22 cellular contexts compared by ENCODE assay signal in genomic region chr14:26593377-26593776, GRCh38. TPM values are rescaled to one million over a fixed set of nuclear protein-coding genes. Genes with fewer than 3 reads are reported as not detected.
DNase-seq lines count a peak whose midpoint lies in the region; ATAC-seq and TF ChIP-seq lines count a peak whose summit lies in the region.
"Had no signal": no experiment of that assay in that cellular context is flagged by ENCODE, and none has a peak within 500 bp of the region (broad histone marks: within the 10 kb centered on the region; RNA-seq: fewer than 3 reads in every experiment).

No MANE protein-coding gene starts in this region.

- TF ChIP-seq CTCF in glutamatergic neuron (IDR thresholded peaks at IDR 0.05; ENCODE audit: partially characterized antibody, unreplicated experiment) (no peak), neural cell (IDR thresholded peaks at IDR 0.05; ENCODE audit: poor library complexity, severe bottlenecking) (no peak), spleen (IDR thresholded peaks at IDR 0.05 in 8 of 11, conservative IDR thresholded peaks at IDR 0.05 in 3 of 11) (no peak)

- peak overlapping the region; percentile 60 for H3K27ac Mint-ChIP-seq in glutamatergic neuron (ENCODE audit: unreplicated experiment)

- intact Hi-C loops in spleen (cut with DNase I; ENCODE audit: low total_unique reads) = no loop called here

- H3K9me2 ChIP-seq in neural cell (ENCODE audit: insufficient read depth, low read length) = no peaks in the 10 kb centered on the region

- peaks cover 19% of the 10 kb centered on the region for H3K9me3 Mint-ChIP-seq in glutamatergic neuron (ENCODE audit: unreplicated experiment)

- WGBS in spleen, 5 donors = 89 to 92% (median 90%) methylated on average over 4 of the region's 4 CpGs

- H3K27me3 Mint-ChIP-seq in glutamatergic neuron (ENCODE audit: unreplicated experiment) = peaks cover 13% of the 10 kb centered on the region

- H3K9ac ChIP-seq in neural cell (ENCODE audit: low read length) = peak overlapping the region; percentile 96

- no peaks in the 10 kb centered on the region for H3F3A ChIP-seq in neural cell (ENCODE audit: insufficient read depth, low read length, poor library complexity, severe bottlenecking)

- peak overlapping the region; percentile 97 for H3K4me3 Mint-ChIP-seq in glutamatergic neuron (ENCODE audit: unreplicated experiment)

- ATAC-seq in SK-N-SH treated with all-trans-retinoic acid at 6 μM for 48 hours = no peak
- ATAC-seq: K562 had no signal

- no peaks in the 10 kb centered on the region for H3K36me3 Mint-ChIP-seq in glutamatergic neuron (ENCODE audit: unreplicated experiment)

- no peak for TF ChIP-seq RAD21 in neural cell (conservative IDR thresholded peaks at IDR 0.05)

- H3K4me2 ChIP-seq in neural cell (ENCODE audit: low read length) = peak overlapping the region; percentile 88

- H3K27me3 ChIP-seq in neural cell (ENCODE audit: insufficient read depth, low read depth, low read length) (no peaks in the 10 kb centered on the region), spleen (replicated peaks in 1 of 7) (peaks cover 0 to 28% (median 0%) of the 10 kb centered on the region in 7 donors)

- H3K27ac ChIP-seq in neural cell (ENCODE audit: low read length) = peak overlapping the region; percentile 99
- no peak overlapping the region for H3K27ac ChIP-seq in spleen
- H3K27ac ChIP-seq: 22Rv1 had no signal

- H3K36me3 ChIP-seq in neural cell (ENCODE audit: insufficient read depth, low read length) = no peaks in the 10 kb centered on the region
- no peaks in the 10 kb centered on the region for H3K36me3 ChIP-seq in spleen

- no peak overlapping the region for H2AFZ ChIP-seq in neural cell (ENCODE audit: low read depth, low read length)

- H3K4me1 ChIP-seq in spleen = peaks cover 0 to 11% (median 0%) of the 10 kb centered on the region in 6 donors

- H3K79me2 ChIP-seq in neural cell (replicated peaks; ENCODE audit: insufficient read depth, low read length) = peaks cover 85% of the 10 kb centered on the region

- peaks cover 20% of the 10 kb centered on the region for H3K4me1 Mint-ChIP-seq in glutamatergic neuron (ENCODE audit: low read depth, unreplicated experiment)

- no peak for TF ChIP-seq POLR2A in spleen (IDR thresholded peaks at IDR 0.05)

- DNase-seq in DMS79 (lab: John Stamatoyannopoulos, UW) = peak; percentile 47
- no peak for DNase-seq in DMS79 treated with DMSO at 0.1 percent for 48 hours (lab: John Stamatoyannopoulos, UW)
- no peak for DNase-seq in glutamatergic neuron
- DNase-seq in superior temporal gyrus (ENCODE audit: extremely low spot score) = peak; percentile 45
- DNase-seq in spleen = no peak
- no peak for DNase-seq in NCI-H128 (lab: John Stamatoyannopoulos, UW; ENCODE audit: unreplicated experiment)
- DNase-seq: DMS153, Kasumi-1, MV-4-11, NCI-H1105 treated with DMSO at 0.1 percent for 48 hours, NCI-H2029 treated with DMSO at 0.1 percent for 48 hours, NCI-H2227 treated with DMSO at 0.1 percent for 48 hours, NCI-H526 treated with DMSO at 0.1 percent for 48 hours, Right ventricle myocardium superior, RPMI8226 had no signal

- H4K20me1 ChIP-seq in neural cell (ENCODE audit: insufficient read depth) = no peaks in the 10 kb centered on the region

- H3K4me3 ChIP-seq in neural cell (ENCODE audit: low read length) (peak overlapping the region; percentile 84), spleen (no peak overlapping the region)
- H3K4me3 ChIP-seq: K562 had no signal

- H3K9me3 ChIP-seq in neural cell (ENCODE audit: low read length) (no peaks in the 10 kb centered on the region), spleen (peaks cover 0 to 5% (median 0%) of the 10 kb centered on the region in 8 donors)

- no peak for TF ChIP-seq EP300 in neural cell (conservative IDR thresholded peaks at IDR 0.05; ENCODE audit: poor library complexity, severe bottlenecking)

TF ChIP-seq in neural cell, 6 proteins besides CTCF, POLR2A, EP300 and RAD21:
- TF ChIP-seq EZH2 (IDR thresholded peaks at IDR 0.05; ENCODE audit: borderline replicate concordance, insufficient read depth, low read length, poor library complexity, severe bottlenecking) = no peak
- TF ChIP-seq SMC3 (conservative IDR thresholded peaks at IDR 0.05; ENCODE audit: poor library complexity) = no peak
- no peak for TF ChIP-seq TAF1 (IDR thresholded peaks at IDR 0.05; ENCODE audit: low read depth)
- no peak for TF ChIP-seq POLR2AphosphoS5 (IDR thresholded peaks at IDR 0.05)
- TF ChIP-seq MXI1 (conservative IDR thresholded peaks at IDR 0.05; ENCODE audit: poor library complexity, severe bottlenecking) = no peak
- TF ChIP-seq REST (IDR thresholded peaks at IDR 0.05; ENCODE audit: borderline replicate concordance) = no peak

TF ChIP-seq in SK-N-SH treated with all-trans-retinoic acid at 6 μM for 48 hours, 23 proteins besides CTCF, POLR2A, EP300 and RAD21 (continues in another document):
- TF ChIP-seq CSRNP3 (CRISPR knock-in tag; IDR thresholded peaks at IDR 0.05) (no peak), TCF4 (CRISPR knock-in tag; IDR thresholded peaks at IDR 0.05; ENCODE audit: borderline replicate concordance) (no peak), POU6F1 (CRISPR knock-in tag; IDR thresholded peaks at IDR 0.05; ENCODE audit: borderline replicate concordance, low read depth) (no peak), TSHZ2 (CRISPR knock-in tag; IDR thresholded peaks at IDR 0.05) (no peak), ZNF565 (CRISPR knock-in tag; conservative IDR thresholded peaks at IDR 0.05; ENCODE audit: low read depth) (no peak), ZC3H10 (CRISPR knock-in tag; IDR thresholded peaks at IDR 0.05) (no peak), ZNF70 (CRISPR knock-in tag; IDR thresholded peaks at IDR 0.05) (no peak), PATZ1 (CRISPR knock-in tag; IDR thresholded peaks at IDR 0.05; ENCODE audit: borderline replicate concordance) (no peak)

RNA-seq across cellular contexts. Expression of gene NOVA1, which starts 4.5 kb away (rescaled TPM):
- 119 TPM for total RNA-seq in glutamatergic neuron (ENCODE audit: unreplicated experiment)
- polyA plus RNA-seq in neural cell = 119 and 121 TPM in 2 replicates
- 278 and 387 TPM in 2 replicates for polyA minus RNA-seq in neural cell
- total RNA-seq in spleen = 1 to 10 TPM; 1.3 to 4.0 (median 2.8) TPM
- polyA plus RNA-seq in spleen = 1 to 10 TPM in 2 of 3 donors, under 1 TPM in 1; 0.59 to 1.4 (median 1.1) TPM
- total RNA-seq: HT1080, K562, MCF 10A had no signal
- polyA plus RNA-seq: BJ had no signal

Comparison
In these comparisons a context has a peak if more than half of its experiments do, and no peak if none do; other contexts are left out.
1. DNase-seq: peak in DMS79 (single experiment) and superior temporal gyrus (single experiment); none in DMS79 treated with DMSO at 0.1 percent for 48 hours (single experiment), glutamatergic neuron (single experiment), spleen (single experiment) and NCI-H128 (single experiment).
2. RNA of gene NOVA1, which starts 4.5 kb away (total RNA-seq): 119 TPM in glutamatergic neuron (single experiment); 1.3 to 4.0 TPM in spleen; every median in the first group is over 10 times any median in the second.